ENCODE assay signal across 1 cellular context in the genomic region with DNA sequence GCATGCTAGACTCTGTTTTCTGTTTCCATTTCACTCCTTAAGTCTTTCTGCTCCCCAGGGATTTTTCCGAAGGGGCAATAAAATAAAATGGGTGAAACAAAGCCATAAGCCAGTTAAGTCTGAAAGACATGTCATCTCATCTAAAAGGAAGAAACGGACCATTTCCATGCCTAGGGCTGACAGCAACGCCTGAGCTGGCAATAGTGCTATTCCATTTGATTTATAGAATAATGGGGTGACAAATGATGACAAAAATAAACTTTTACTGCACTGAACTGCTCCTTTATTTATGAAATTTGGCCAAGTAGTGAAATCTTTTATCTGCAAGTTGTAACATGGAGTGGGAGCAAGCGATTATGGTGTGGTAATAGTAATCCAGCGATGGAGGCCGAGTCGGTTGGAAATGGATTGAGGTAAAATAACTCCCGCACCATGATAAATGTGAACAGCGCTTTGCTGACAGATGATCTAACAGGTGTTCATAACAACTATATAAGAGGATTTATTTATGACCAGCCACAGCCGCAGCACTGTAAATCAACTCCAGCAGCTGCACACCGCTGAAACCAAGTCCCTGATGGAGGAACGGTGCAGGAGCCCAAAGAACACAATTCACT.
A peak's percentile ranks its signal among the peaks of the same experiment; 100 is the strongest.
TF ChIP-seq lines count a peak whose summit lies in the region.

No MANE protein-coding gene starts in this region.

TF ChIP-seq in HEK293, 187 proteins besides CTCF, POLR2A, EP300 and RAD21 (continued from another document and continues in another):
- TF ChIP-seq OVOL3 (tag by site-specific recombination; IDR thresholded peaks at IDR 0.05) (peak; percentile 95), ZBTB17 (tag by site-specific recombination; IDR thresholded peaks at IDR 0.05) (peak; percentile 97), ZNF350 (tag by site-specific recombination; IDR thresholded peaks at IDR 0.05) (no peak), ZNF146 (tag by site-specific recombination; IDR thresholded peaks at IDR 0.05) (peak; percentile 71; the same call in 1 of the 2 replicates), BCL11A (tag by site-specific recombination; IDR thresholded peaks at IDR 0.05; ENCODE audit: low read depth) (peak; percentile 96), SCRT2 (tag by site-specific recombination; IDR thresholded peaks at IDR 0.05) (peak; percentile 99), ZNF133 (tag by site-specific recombination; IDR thresholded peaks at IDR 0.05) (0 out of 2 replicates have a peak, but pooled peaks have one; percentile 14), IKZF3 (tag by site-specific recombination; IDR thresholded peaks at IDR 0.05) (peak; percentile 93), MEIS1 (CRISPR knock-in tag; IDR thresholded peaks at IDR 0.05; ENCODE audit: borderline replicate concordance) (no peak), ZNF830 (tag by site-specific recombination; IDR thresholded peaks at IDR 0.05; ENCODE audit: low read depth) (no peak), ZNF433 (tag by site-specific recombination; IDR thresholded peaks at IDR 0.05; ENCODE audit: low read depth) (no peak), ZNF701 (tag by site-specific recombination; IDR thresholded peaks at IDR 0.05) (no peak), ZNF530 (tag by site-specific recombination; IDR thresholded peaks at IDR 0.05; ENCODE audit: low read depth) (no peak), ZNF600 (tag by site-specific recombination; IDR thresholded peaks at IDR 0.05) (no peak), ZNF211 (tag by site-specific recombination; IDR thresholded peaks at IDR 0.05; ENCODE audit: low read depth) (no peak), YY2 (tag by site-specific recombination; IDR thresholded peaks at IDR 0.05) (peak; percentile 16; the same call in 1 of the 2 replicates), GLI4 (tag by site-specific recombination; IDR thresholded peaks at IDR 0.05) (no peak; the same call in 1 of the 2 replicates), ZNF114 (tag by site-specific recombination; IDR thresholded peaks at IDR 0.05) (no peak), ZNF302 (tag by site-specific recombination; IDR thresholded peaks at IDR 0.05; ENCODE audit: low read depth) (no peak), ZEB2 (tag by site-specific recombination; IDR thresholded peaks at IDR 0.05) (peak; percentile 97), ZNF510 (tag by site-specific recombination; IDR thresholded peaks at IDR 0.05; ENCODE audit: insufficient replicate concordance) (no peak), HOXA7 (CRISPR knock-in tag; IDR thresholded peaks at IDR 0.05; ENCODE audit: borderline replicate concordance) (no peak), REPIN1 (tag by site-specific recombination; IDR thresholded peaks at IDR 0.05; ENCODE audit: low read depth) (no peak), WT1 (tag by site-specific recombination; IDR thresholded peaks at IDR 0.05) (peak; percentile 96), ZNF223 (tag by site-specific recombination; IDR thresholded peaks at IDR 0.05) (no peak; the same call in 1 of the 2 replicates), SP7 (tag by site-specific recombination; IDR thresholded peaks at IDR 0.05) (peak; percentile 98), ZNF585B (tag by site-specific recombination; IDR thresholded peaks at IDR 0.05) (no peak), ZNF366 (tag by site-specific recombination; conservative IDR thresholded peaks at IDR 0.05) (peak; percentile 80), ZNF121 (tag by site-specific recombination; IDR thresholded peaks at IDR 0.05) (peak; percentile 70), ZNF248 (tag by site-specific recombination; IDR thresholded peaks at IDR 0.05) (no peak), ZNF174 (tag by site-specific recombination; IDR thresholded peaks at IDR 0.05) (0 out of 2 replicates have a peak, but pooled peaks have one; percentile 22), ZFHX2 (tag by site-specific recombination; conservative IDR thresholded peaks at IDR 0.05) (peak; percentile 54), ZNF658 (tag by site-specific recombination; IDR thresholded peaks at IDR 0.05) (no peak), ZBTB48 (tag by site-specific recombination; IDR thresholded peaks at IDR 0.05) (no peak)
- TF ChIP-seq, protein P1, sequence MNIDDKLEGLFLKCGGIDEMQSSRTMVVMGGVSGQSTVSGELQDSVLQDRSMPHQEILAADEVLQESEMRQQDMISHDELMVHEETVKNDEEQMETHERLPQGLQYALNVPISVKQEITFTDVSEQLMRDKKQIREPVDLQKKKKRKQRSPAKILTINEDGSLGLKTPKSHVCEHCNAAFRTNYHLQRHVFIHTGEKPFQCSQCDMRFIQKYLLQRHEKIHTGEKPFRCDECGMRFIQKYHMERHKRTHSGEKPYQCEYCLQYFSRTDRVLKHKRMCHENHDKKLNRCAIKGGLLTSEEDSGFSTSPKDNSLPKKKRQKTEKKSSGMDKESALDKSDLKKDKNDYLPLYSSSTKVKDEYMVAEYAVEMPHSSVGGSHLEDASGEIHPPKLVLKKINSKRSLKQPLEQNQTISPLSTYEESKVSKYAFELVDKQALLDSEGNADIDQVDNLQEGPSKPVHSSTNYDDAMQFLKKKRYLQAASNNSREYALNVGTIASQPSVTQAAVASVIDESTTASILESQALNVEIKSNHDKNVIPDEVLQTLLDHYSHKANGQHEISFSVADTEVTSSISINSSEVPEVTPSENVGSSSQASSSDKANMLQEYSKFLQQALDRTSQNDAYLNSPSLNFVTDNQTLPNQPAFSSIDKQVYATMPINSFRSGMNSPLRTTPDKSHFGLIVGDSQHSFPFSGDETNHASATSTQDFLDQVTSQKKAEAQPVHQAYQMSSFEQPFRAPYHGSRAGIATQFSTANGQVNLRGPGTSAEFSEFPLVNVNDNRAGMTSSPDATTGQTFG (tag by site-specific recombination; IDR thresholded peaks at IDR 0.05; ENCODE audit: borderline replicate concordance) = no peak
- TF ChIP-seq, protein P2, sequence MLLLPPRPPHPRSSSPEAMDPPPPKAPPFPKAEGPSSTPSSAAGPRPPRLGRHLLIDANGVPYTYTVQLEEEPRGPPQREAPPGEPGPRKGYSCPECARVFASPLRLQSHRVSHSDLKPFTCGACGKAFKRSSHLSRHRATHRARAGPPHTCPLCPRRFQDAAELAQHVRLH (tag by site-specific recombination; IDR thresholded peaks at IDR 0.05) = peak; percentile 97
- TF ChIP-seq, protein P3, sequence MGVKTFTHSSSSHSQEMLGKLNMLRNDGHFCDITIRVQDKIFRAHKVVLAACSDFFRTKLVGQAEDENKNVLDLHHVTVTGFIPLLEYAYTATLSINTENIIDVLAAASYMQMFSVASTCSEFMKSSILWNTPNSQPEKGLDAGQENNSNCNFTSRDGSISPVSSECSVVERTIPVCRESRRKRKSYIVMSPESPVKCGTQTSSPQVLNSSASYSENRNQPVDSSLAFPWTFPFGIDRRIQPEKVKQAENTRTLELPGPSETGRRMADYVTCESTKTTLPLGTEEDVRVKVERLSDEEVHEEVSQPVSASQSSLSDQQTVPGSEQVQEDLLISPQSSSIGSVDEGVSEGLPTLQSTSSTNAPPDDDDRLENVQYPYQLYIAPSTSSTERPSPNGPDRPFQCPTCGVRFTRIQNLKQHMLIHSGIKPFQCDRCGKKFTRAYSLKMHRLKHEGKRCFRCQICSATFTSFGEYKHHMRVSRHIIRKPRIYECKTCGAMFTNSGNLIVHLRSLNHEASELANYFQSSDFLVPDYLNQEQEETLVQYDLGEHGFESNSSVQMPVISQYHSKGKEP (tag by site-specific recombination; IDR thresholded peaks at IDR 0.05) = peak; percentile 89
- TF ChIP-seq, protein P4, sequence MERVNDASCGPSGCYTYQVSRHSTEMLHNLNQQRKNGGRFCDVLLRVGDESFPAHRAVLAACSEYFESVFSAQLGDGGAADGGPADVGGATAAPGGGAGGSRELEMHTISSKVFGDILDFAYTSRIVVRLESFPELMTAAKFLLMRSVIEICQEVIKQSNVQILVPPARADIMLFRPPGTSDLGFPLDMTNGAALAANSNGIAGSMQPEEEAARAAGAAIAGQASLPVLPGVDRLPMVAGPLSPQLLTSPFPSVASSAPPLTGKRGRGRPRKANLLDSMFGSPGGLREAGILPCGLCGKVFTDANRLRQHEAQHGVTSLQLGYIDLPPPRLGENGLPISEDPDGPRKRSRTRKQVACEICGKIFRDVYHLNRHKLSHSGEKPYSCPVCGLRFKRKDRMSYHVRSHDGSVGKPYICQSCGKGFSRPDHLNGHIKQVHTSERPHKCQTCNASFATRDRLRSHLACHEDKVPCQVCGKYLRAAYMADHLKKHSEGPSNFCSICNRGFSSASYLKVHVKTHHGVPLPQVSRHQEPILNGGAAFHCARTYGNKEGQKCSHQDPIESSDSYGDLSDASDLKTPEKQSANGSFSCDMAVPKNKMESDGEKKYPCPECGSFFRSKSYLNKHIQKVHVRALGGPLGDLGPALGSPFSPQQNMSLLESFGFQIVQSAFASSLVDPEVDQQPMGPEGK (tag by site-specific recombination; IDR thresholded peaks at IDR 0.05) = peak; percentile 49; the same call in 1 of the 2 replicates
- TF ChIP-seq, protein P5, sequence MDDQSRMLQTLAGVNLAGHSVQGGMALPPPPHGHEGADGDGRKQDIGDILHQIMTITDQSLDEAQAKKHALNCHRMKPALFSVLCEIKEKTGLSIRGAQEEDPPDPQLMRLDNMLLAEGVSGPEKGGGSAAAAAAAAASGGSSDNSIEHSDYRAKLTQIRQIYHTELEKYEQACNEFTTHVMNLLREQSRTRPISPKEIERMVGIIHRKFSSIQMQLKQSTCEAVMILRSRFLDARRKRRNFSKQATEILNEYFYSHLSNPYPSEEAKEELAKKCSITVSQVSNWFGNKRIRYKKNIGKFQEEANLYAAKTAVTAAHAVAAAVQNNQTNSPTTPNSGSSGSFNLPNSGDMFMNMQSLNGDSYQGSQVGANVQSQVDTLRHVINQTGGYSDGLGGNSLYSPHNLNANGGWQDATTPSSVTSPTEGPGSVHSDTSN (CRISPR knock-in tag; IDR thresholded peaks at IDR 0.05) = no peak
- TF ChIP-seq, protein P6, sequence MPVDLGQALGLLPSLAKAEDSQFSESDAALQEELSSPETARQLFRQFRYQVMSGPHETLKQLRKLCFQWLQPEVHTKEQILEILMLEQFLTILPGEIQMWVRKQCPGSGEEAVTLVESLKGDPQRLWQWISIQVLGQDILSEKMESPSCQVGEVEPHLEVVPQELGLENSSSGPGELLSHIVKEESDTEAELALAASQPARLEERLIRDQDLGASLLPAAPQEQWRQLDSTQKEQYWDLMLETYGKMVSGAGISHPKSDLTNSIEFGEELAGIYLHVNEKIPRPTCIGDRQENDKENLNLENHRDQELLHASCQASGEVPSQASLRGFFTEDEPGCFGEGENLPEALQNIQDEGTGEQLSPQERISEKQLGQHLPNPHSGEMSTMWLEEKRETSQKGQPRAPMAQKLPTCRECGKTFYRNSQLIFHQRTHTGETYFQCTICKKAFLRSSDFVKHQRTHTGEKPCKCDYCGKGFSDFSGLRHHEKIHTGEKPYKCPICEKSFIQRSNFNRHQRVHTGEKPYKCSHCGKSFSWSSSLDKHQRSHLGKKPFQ (tag by site-specific recombination; IDR thresholded peaks at IDR 0.05) = peak; percentile 96
- TF ChIP-seq, protein P7, sequence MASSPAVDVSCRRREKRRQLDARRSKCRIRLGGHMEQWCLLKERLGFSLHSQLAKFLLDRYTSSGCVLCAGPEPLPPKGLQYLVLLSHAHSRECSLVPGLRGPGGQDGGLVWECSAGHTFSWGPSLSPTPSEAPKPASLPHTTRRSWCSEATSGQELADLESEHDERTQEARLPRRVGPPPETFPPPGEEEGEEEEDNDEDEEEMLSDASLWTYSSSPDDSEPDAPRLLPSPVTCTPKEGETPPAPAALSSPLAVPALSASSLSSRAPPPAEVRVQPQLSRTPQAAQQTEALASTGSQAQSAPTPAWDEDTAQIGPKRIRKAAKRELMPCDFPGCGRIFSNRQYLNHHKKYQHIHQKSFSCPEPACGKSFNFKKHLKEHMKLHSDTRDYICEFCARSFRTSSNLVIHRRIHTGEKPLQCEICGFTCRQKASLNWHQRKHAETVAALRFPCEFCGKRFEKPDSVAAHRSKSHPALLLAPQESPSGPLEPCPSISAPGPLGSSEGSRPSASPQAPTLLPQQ (tag by site-specific recombination; IDR thresholded peaks at IDR 0.05) = peak; percentile 72
- TF ChIP-seq, protein P8, sequence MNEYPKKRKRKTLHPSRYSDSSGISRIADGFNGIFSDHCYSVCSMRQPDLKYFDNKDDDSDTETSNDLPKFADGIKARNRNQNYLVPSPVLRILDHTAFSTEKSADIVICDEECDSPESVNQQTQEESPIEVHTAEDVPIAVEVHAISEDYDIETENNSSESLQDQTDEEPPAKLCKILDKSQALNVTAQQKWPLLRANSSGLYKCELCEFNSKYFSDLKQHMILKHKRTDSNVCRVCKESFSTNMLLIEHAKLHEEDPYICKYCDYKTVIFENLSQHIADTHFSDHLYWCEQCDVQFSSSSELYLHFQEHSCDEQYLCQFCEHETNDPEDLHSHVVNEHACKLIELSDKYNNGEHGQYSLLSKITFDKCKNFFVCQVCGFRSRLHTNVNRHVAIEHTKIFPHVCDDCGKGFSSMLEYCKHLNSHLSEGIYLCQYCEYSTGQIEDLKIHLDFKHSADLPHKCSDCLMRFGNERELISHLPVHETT (tag by site-specific recombination; IDR thresholded peaks at IDR 0.05) = peak; percentile 90
- TF ChIP-seq, protein P9, sequence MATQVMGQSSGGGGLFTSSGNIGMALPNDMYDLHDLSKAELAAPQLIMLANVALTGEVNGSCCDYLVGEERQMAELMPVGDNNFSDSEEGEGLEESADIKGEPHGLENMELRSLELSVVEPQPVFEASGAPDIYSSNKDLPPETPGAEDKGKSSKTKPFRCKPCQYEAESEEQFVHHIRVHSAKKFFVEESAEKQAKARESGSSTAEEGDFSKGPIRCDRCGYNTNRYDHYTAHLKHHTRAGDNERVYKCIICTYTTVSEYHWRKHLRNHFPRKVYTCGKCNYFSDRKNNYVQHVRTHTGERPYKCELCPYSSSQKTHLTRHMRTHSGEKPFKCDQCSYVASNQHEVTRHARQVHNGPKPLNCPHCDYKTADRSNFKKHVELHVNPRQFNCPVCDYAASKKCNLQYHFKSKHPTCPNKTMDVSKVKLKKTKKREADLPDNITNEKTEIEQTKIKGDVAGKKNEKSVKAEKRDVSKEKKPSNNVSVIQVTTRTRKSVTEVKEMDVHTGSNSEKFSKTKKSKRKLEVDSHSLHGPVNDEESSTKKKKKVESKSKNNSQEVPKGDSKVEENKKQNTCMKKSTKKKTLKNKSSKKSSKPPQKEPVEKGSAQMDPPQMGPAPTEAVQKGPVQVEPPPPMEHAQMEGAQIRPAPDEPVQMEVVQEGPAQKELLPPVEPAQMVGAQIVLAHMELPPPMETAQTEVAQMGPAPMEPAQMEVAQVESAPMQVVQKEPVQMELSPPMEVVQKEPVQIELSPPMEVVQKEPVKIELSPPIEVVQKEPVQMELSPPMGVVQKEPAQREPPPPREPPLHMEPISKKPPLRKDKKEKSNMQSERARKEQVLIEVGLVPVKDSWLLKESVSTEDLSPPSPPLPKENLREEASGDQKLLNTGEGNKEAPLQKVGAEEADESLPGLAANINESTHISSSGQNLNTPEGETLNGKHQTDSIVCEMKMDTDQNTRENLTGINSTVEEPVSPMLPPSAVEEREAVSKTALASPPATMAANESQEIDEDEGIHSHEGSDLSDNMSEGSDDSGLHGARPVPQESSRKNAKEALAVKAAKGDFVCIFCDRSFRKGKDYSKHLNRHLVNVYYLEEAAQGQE (tag by site-specific recombination; IDR thresholded peaks at IDR 0.05) = no peak
- TF ChIP-seq, protein P10, sequence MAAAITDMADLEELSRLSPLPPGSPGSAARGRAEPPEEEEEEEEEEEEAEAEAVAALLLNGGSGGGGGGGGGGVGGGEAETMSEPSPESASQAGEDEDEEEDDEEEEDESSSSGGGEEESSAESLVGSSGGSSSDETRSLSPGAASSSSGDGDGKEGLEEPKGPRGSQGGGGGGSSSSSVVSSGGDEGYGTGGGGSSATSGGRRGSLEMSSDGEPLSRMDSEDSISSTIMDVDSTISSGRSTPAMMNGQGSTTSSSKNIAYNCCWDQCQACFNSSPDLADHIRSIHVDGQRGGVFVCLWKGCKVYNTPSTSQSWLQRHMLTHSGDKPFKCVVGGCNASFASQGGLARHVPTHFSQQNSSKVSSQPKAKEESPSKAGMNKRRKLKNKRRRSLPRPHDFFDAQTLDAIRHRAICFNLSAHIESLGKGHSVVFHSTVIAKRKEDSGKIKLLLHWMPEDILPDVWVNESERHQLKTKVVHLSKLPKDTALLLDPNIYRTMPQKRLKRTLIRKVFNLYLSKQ (tag by site-specific recombination; IDR thresholded peaks at IDR 0.05; ENCODE audit: borderline replicate concordance) = no peak
